ENCODE assay signal across 1 cellular context in the genomic region with DNA sequence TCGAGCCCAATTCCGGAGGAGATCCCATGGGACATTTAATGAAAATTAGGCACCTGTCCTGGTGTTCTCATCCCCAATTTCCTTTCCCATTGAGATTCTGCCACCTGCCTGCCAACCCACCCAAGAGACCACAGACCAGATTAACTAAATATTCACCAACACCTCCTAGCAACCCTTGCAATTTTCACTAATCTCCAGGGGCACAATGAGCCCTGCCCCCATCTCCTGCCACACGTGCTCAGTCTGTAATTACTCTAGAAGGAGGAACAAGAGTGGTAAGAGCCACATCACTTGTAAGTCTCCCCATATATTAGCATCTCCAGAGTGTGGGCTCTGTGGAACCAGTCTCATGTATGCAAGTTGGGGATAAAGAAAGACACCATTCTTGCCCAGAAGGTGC.
TF ChIP-seq lines count a peak whose summit lies in the region.

No MANE protein-coding gene starts in this region.

TF ChIP-seq in GM12878, 131 proteins besides CTCF, POLR2A, EP300 and RAD21:
- TF ChIP-seq CHD1 (IDR thresholded peaks at IDR 0.05; ENCODE audit: low read depth, low read length): no peak
- TF ChIP-seq, protein P1, sequence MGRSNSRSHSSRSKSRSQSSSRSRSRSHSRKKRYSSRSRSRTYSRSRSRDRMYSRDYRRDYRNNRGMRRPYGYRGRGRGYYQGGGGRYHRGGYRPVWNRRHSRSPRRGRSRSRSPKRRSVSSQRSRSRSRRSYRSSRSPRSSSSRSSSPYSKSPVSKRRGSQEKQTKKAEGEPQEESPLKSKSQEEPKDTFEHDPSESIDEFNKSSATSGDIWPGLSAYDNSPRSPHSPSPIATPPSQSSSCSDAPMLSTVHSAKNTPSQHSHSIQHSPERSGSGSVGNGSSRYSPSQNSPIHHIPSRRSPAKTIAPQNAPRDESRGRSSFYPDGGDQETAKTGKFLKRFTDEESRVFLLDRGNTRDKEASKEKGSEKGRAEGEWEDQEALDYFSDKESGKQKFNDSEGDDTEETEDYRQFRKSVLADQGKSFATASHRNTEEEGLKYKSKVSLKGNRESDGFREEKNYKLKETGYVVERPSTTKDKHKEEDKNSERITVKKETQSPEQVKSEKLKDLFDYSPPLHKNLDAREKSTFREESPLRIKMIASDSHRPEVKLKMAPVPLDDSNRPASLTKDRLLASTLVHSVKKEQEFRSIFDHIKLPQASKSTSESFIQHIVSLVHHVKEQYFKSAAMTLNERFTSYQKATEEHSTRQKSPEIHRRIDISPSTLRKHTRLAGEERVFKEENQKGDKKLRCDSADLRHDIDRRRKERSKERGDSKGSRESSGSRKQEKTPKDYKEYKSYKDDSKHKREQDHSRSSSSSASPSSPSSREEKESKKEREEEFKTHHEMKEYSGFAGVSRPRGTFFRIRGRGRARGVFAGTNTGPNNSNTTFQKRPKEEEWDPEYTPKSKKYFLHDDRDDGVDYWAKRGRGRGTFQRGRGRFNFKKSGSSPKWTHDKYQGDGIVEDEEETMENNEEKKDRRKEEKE (IDR thresholded peaks at IDR 0.05): no peak
- no peak for TF ChIP-seq NR2C1 (IDR thresholded peaks at IDR 0.05)
- TF ChIP-seq RFX5 (IDR thresholded peaks at IDR 0.05; ENCODE audit: low read depth, low read length): no peak
- TF ChIP-seq ATF7 (IDR thresholded peaks at IDR 0.05; ENCODE audit: low read depth): no peak
- TF ChIP-seq ZNF622 (IDR thresholded peaks at IDR 0.05): no peak
